ENCODE assay signal across 1 cellular context in genomic region chr16:7492122-7492521, GRCh38.
A peak's percentile ranks its signal among the peaks of the same experiment; 100 is the strongest.
TF ChIP-seq lines count a peak whose summit lies in the region.

No MANE protein-coding gene starts in this region.

TF ChIP-seq in GM23338, 12 proteins besides CTCF, POLR2A, EP300 and RAD21 (continued from another document):
- peak; percentile 55 for TF ChIP-seq REST (IDR thresholded peaks at IDR 0.05; ENCODE audit: unreplicated experiment)
